Comparison of ENCODE assay signal across 24 cellular contexts in genomic region chr20:63913768-63914167, GRCh38. TPM values are rescaled to one million over a fixed set of nuclear protein-coding genes. Genes with fewer than 3 reads are reported as not detected.
"Had no signal": no experiment of that assay in that cellular context is flagged by ENCODE, and none has a peak within 500 bp of the region (broad histone marks: within the 10 kb centered on the region; RNA-seq: fewer than 3 reads in every experiment).

No MANE protein-coding gene starts in this region.

- H3K4me3 ChIP-seq: esophagus muscularis mucosa, gastroesophageal sphincter, left lung, lower lobe of right lung, psoas muscle, spleen, testis, tibial nerve had no signal

- ATAC-seq: gastroesophageal sphincter; left lung; lower lobe of right lung; sciatic nerve; stimulated activated naive B cell treated with anti-CD40 and anti-IgM and Interleukin-4, amounts not matched to agents 10 μg/mL and 1 μg/mL and 100 μg/mL, for 72 hours; stimulated activated naive CD8-positive, alpha-beta T cell treated with anti-CD3 and anti-CD28 coated beads, Interleukin-15, amount 100 ng/mL, for 72 hours had no signal

- H3K27me3 ChIP-seq: esophagus muscularis mucosa, gastroesophageal sphincter, left lung, spleen, testis, tibial nerve had no signal

- H3K27ac ChIP-seq: esophagus muscularis mucosa, gastroesophageal sphincter, lower lobe of right lung, psoas muscle, testis, tibial nerve had no signal

- H3K4me1 ChIP-seq: psoas muscle had no signal

- H3K9me3 ChIP-seq: esophagus muscularis mucosa, gastroesophageal sphincter, lower lobe of right lung, psoas muscle, testis had no signal

- DNase-seq: effector memory CD4-positive, alpha-beta T cell; foreskin fibroblast; glutamatergic neuron; lower lobe of right lung; naive B cell; psoas muscle; retina; spleen; stimulated activated CD4-positive, alpha-beta T cell treated with anti-CD3 and anti-CD28 coated beads, Interleukin-15, amount 100 ng/mL, for 24 hours; stimulated activated CD4-positive, alpha-beta T cell treated with anti-CD3 and anti-CD28 coated beads, Interleukin-1b, Interleukin-23, amount 100 ng/mL, for 48 hours; stimulated activated CD4-positive, alpha-beta T cell treated with anti-CD3 and anti-CD28 coated beads, Interleukin-4, amount 100 ng/mL, for 24 hours; stimulated activated naive B cell treated with anti-CD40 and anti-IgM and Interleukin-4, amounts not matched to agents 10 μg/mL and 1 μg/mL and 100 μg/mL, for 72 hours; stimulated activated naive CD8-positive, alpha-beta T cell treated with anti-CD3 and anti-CD28 coated beads, Interleukin-15, amount 100 ng/mL, for 72 hours; testis had no signal

RNA-seq across cellular contexts. Expression of gene ABHD16B, which starts 52.5 kb away (rescaled TPM):
- total RNA-seq: esophagus muscularis mucosa, gastroesophageal sphincter, lower lobe of right lung, osteoblast, psoas muscle, sciatic nerve, skeletal muscle tissue, spleen, subcutaneous adipose tissue, tibial nerve, ureter had no signal
- polyA plus RNA-seq: keratinocyte had no signal
